ENCODE assay signal across 1 cellular context in the genomic region with DNA sequence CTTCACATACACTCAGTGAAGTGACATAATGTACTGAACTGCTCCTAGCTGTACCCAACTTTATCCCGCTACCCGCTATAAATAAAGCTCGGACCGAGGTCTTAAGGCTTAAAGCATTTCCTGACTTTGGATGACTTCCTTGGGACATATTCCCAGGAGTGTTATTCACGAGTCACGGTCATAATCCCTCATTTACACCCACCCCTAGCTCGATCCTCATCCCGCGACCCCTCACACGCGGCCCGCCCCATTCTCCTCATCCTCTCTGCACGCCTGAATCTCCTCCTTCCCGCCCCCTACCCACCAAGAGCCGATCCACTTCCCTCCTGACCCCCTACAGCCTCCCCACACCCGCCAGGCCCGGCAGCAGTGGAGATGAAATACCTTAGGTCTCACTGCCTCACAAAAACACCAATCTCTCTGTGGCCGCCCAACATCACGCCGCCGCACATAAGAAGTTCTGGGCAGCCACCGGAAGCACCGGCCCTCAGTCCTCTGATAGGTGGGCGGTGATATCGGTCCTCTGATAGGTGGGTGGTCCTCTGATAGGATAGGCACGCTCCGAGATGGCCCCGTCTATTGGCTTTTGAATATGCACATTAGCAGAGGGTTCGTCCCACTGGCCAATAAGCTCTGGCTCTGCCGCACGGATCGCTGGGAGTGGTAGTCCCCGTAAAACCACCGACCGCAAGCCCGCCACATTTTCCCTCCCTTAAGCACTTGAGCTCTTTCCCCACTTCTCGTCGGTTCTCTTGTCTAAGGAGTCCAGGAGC.
TF ChIP-seq lines count a peak whose summit lies in the region.

TSS of gene WDCP (minus strand) at position 462 of the 773 bp plus-strand sequence. CDS start 7,897 bp downstream, outside the sequence.

TF ChIP-seq in H1, 55 proteins besides CTCF, POLR2A, EP300 and RAD21:
- TF ChIP-seq, protein P1, sequence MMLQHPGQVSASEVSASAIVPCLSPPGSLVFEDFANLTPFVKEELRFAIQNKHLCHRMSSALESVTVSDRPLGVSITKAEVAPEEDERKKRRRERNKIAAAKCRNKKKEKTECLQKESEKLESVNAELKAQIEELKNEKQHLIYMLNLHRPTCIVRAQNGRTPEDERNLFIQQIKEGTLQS (IDR thresholded peaks at IDR 0.05; ENCODE audit: insufficient read depth, low read depth, low read length), result no peak
- TF ChIP-seq, protein P2, sequence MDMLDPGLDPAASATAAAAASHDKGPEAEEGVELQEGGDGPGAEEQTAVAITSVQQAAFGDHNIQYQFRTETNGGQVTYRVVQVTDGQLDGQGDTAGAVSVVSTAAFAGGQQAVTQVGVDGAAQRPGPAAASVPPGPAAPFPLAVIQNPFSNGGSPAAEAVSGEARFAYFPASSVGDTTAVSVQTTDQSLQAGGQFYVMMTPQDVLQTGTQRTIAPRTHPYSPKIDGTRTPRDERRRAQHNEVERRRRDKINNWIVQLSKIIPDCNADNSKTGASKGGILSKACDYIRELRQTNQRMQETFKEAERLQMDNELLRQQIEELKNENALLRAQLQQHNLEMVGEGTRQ (IDR thresholded peaks at IDR 0.05; ENCODE audit: low read length), result no peak
- TF ChIP-seq CHD7 (IDR thresholded peaks at IDR 0.05; ENCODE audit: insufficient replicate concordance, low read length), result no peak
- no peak for TF ChIP-seq FOSL1 (IDR thresholded peaks at IDR 0.05; ENCODE audit: insufficient read depth, low read depth, low read length)
- TF ChIP-seq KDM5A (IDR thresholded peaks at IDR 0.05; ENCODE audit: low read length), result no peak
- peak; percentile 63 for TF ChIP-seq SP2 (IDR thresholded peaks at IDR 0.05; ENCODE audit: low read length)
- TF ChIP-seq CHD1 (IDR thresholded peaks at IDR 0.05; ENCODE audit: low read depth, low read length), result no peak
- TF ChIP-seq RNF2 (IDR thresholded peaks at IDR 0.05; ENCODE audit: borderline replicate concordance, low read depth, low read length, missing control alignments, poor library complexity, severe bottlenecking), result no peak
- TF ChIP-seq SIN3A (conservative IDR thresholded peaks at IDR 0.05 in 1 of 2, IDR thresholded peaks at IDR 0.05 in 1 of 2; ENCODE audit: low read depth in 1 of 2, low read length in 2 of 2), result peak; percentile 73 to 76; a peak in 2 of 4 replicates
- TF ChIP-seq JUND (IDR thresholded peaks at IDR 0.05; ENCODE audit: low read length), result no peak
- no peak for TF ChIP-seq ZNF274 (IDR thresholded peaks at IDR 0.05; ENCODE audit: borderline replicate concordance, extremely low read depth, low read length)
- no peak for TF ChIP-seq SRF (IDR thresholded peaks at IDR 0.05; ENCODE audit: low read depth, low read length)
- TF ChIP-seq RFX5 (IDR thresholded peaks at IDR 0.05; ENCODE audit: borderline replicate concordance, low read depth, low read length), result no peak
- no peak for TF ChIP-seq SUZ12 (IDR thresholded peaks at IDR 0.05; ENCODE audit: low read length)
- TF ChIP-seq POU5F1 (IDR thresholded peaks at IDR 0.05; ENCODE audit: low read depth, low read length), result no peak
- no peak for TF ChIP-seq CEBPB (IDR thresholded peaks at IDR 0.05; ENCODE audit: low read depth, low read length)
- peak in 1 of 2 experiments; percentile 73; a peak in 2 of 4 replicates for TF ChIP-seq HDAC2 (IDR thresholded peaks at IDR 0.05; ENCODE audit: borderline replicate concordance in 1 of 2, low read depth in 2 of 2, low read length in 2 of 2)
- TF ChIP-seq HDAC6 (IDR thresholded peaks at IDR 0.05; ENCODE audit: low read depth, low read length), result no peak
- TF ChIP-seq ATF2 (IDR thresholded peaks at IDR 0.05; ENCODE audit: low read length), result no peak
- no peak for TF ChIP-seq SP4 (IDR thresholded peaks at IDR 0.05; ENCODE audit: low read length)
- peak; percentile 90 for TF ChIP-seq TBP (IDR thresholded peaks at IDR 0.05; ENCODE audit: low read depth, low read length)
- TF ChIP-seq GABPA (IDR thresholded peaks at IDR 0.05; ENCODE audit: borderline replicate concordance, insufficient read depth, low read length), result 0 out of 2 replicates have a peak, but pooled peaks have one; percentile 60
- no peak for TF ChIP-seq TEAD4 (IDR thresholded peaks at IDR 0.05; ENCODE audit: low read depth, low read length)
- no peak; the same call in 1 of the 2 replicates for TF ChIP-seq CREB1 (IDR thresholded peaks at IDR 0.05)
- TF ChIP-seq RXRA (IDR thresholded peaks at IDR 0.05; ENCODE audit: insufficient read depth, low read depth, low read length), result no peak
- TF ChIP-seq BACH1 (IDR thresholded peaks at IDR 0.05; ENCODE audit: low read length), result no peak
- no peak for TF ChIP-seq EZH2 (IDR thresholded peaks at IDR 0.05; ENCODE audit: low read depth, low read length, severe bottlenecking)
- TF ChIP-seq CBX8 (IDR thresholded peaks at IDR 0.05; ENCODE audit: borderline replicate concordance, low read depth, low read length), result no peak
- TF ChIP-seq NRF1 (IDR thresholded peaks at IDR 0.05; ENCODE audit: low read depth, low read length), result no peak
- no peak for TF ChIP-seq KDM1A (IDR thresholded peaks at IDR 0.05; ENCODE audit: borderline replicate concordance, low read length)
- TF ChIP-seq SIRT6 (IDR thresholded peaks at IDR 0.05; ENCODE audit: low read length), result no peak
- TF ChIP-seq POLR2AphosphoS5 (IDR thresholded peaks at IDR 0.05; ENCODE audit: low read depth, low read length), result peak; percentile 72
- TF ChIP-seq CHD2 (IDR thresholded peaks at IDR 0.05; ENCODE audit: low read length), result peak; percentile 80
- peak; percentile 23 for TF ChIP-seq KDM4A (IDR thresholded peaks at IDR 0.05; ENCODE audit: low read depth, low read length, severe bottlenecking)
- peak; percentile 66 for TF ChIP-seq SAP30 (IDR thresholded peaks at IDR 0.05; ENCODE audit: insufficient read depth, insufficient replicate concordance, low read length)
- TF ChIP-seq RBBP5 (IDR thresholded peaks at IDR 0.05; ENCODE audit: borderline replicate concordance, low read depth, low read length), result no peak
- TF ChIP-seq GTF2F1 (IDR thresholded peaks at IDR 0.05; ENCODE audit: borderline replicate concordance, low read depth, low read length), result no peak
- no peak for TF ChIP-seq MAFK (IDR thresholded peaks at IDR 0.05; ENCODE audit: low read depth, low read length)
- no peak for TF ChIP-seq CTBP2 (IDR thresholded peaks at IDR 0.05; ENCODE audit: borderline replicate concordance, insufficient read depth, insufficient read length, low read length)
- TF ChIP-seq CBX5 (IDR thresholded peaks at IDR 0.05; ENCODE audit: low read depth, low read length), result no peak
- TF ChIP-seq E2F6 (IDR thresholded peaks at IDR 0.05), result peak; percentile 60
- no peak for TF ChIP-seq TCF12 (IDR thresholded peaks at IDR 0.05; ENCODE audit: low read depth, low read length)
- peak; percentile 84 for TF ChIP-seq PHF8 (conservative IDR thresholded peaks at IDR 0.05; ENCODE audit: low read depth, low read length)
- peak; percentile 96 for TF ChIP-seq SP1 (IDR thresholded peaks at IDR 0.05; ENCODE audit: low read depth, low read length)
- peak; percentile 93 for TF ChIP-seq TAF1 (IDR thresholded peaks at IDR 0.05; ENCODE audit: low read depth, low read length)
- TF ChIP-seq SIX5 (IDR thresholded peaks at IDR 0.05; ENCODE audit: low read depth, low read length), result peak; percentile 73
- no peak for TF ChIP-seq BCL11A (IDR thresholded peaks at IDR 0.05; ENCODE audit: low read depth in 2 of 2, low read length in 2 of 2)
- no peak for TF ChIP-seq ASH2L (IDR thresholded peaks at IDR 0.05; ENCODE audit: low read length)
- no peak for TF ChIP-seq TAF7 (optimal IDR thresholded peaks at IDR 0.05; ENCODE audit: borderline replicate concordance, low read depth, low read length)
- TF ChIP-seq, protein P3, sequence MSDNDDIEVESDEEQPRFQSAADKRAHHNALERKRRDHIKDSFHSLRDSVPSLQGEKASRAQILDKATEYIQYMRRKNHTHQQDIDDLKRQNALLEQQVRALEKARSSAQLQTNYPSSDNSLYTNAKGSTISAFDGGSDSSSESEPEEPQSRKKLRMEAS (IDR thresholded peaks at IDR 0.05), result 0 out of 2 replicates have a peak, but pooled peaks have one; percentile 19
- no peak for TF ChIP-seq BRCA1 (IDR thresholded peaks at IDR 0.05; ENCODE audit: low read depth, low read length)
- no peak for TF ChIP-seq EGR1 (IDR thresholded peaks at IDR 0.05; ENCODE audit: borderline replicate concordance, low read depth, low read length)
TF ChIP-seq in H1: peak in this region for 15.
